18 cellular contexts compared by ENCODE assay signal in the genomic region with DNA sequence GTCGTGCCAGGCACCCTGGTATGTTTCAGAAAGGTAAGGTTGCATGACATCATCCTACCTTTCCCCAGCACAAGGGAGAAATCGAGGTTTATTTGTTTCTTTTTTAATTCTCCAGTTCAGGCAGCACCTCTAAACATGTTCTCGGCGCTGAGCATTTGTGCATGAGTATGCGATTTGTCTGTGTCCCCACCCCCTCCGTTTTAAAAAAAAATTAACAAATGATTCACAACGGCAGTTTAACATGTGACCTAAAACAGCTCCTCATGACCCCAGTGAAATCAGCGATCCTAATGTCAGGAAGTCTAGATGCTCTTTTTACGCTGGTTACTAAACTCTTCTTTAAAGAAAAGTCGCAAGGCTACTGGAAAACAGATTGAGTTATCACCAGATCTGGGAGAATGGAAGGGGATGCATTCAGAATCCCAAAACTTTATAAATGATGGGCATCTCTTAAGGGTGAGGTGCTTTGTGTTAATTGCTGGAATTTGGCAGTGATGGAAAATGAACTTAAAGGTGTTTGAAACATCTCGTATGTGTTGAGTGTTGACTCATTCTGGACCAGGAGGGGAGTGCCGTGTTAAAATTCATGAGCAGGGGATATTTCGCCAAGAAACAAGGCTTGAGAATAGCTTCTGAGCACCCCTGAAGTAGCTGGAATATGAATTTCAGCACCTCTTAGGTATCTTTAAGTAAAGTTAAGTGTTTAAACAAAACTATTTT.
DNase-seq lines count a peak whose midpoint lies in the region; ATAC-seq and TF ChIP-seq lines count a peak whose summit lies in the region.
"Had no signal": no experiment of that assay in that cellular context is flagged by ENCODE, and none has a peak within 500 bp of the region (broad histone marks: within the 10 kb centered on the region; RNA-seq: fewer than 3 reads in every experiment).

No MANE protein-coding gene starts in this region.

- in situ Hi-C loops in HAP-1 (cut with MboI; ENCODE audit: low sequenced_read_pairs) = no loop called here

- H3K9me3 ChIP-seq in left lung = no peaks in the 10 kb centered on the region
- no peaks in the 10 kb centered on the region for H3K9me3 ChIP-seq in tibial artery
- H3K9me3 ChIP-seq in HAP-1 = no peaks in the 10 kb centered on the region
- H3K9me3 ChIP-seq: ascending aorta had no signal

- peaks cover 11 to 17% of the 10 kb centered on the region in 2 donors for H3K27me3 Mint-ChIP-seq in natural killer cell treated with Interleukin-12 subunit alpha and Interleukin-12 subunit beta and Interleukin-15 and Interleukin-18, amount 100 ng/mL, for 72 hours
- H3K27me3 Mint-ChIP-seq in natural killer cell (ENCODE audit: low read depth in 2 of 2) = peaks cover 11 to 22% of the 10 kb centered on the region in 2 donors

- no peaks in the 10 kb centered on the region for H3K36me3 ChIP-seq in left lung
- no peaks in the 10 kb centered on the region for H3K36me3 ChIP-seq in tibial artery
- H3K36me3 ChIP-seq in HAP-1 (replicated peaks) = no peaks in the 10 kb centered on the region
- H3K36me3 ChIP-seq: ascending aorta, neural progenitor cell had no signal

- no peaks in the 10 kb centered on the region for H3K9me3 Mint-ChIP-seq in natural killer cell treated with Interleukin-12 subunit alpha and Interleukin-12 subunit beta and Interleukin-15 and Interleukin-18, amount 100 ng/mL, for 72 hours
- no peaks in the 10 kb centered on the region for H3K9me3 Mint-ChIP-seq in natural killer cell

- intact Hi-C loops in natural killer cell (cut with micrococcal nuclease) (no loop called here), left lung (cut with DNase I) (no loop called here), tibial artery (cut with DNase I; ENCODE audit: low total_unique reads) (no loop called here)

- H3K27ac Mint-ChIP-seq in natural killer cell treated with Interleukin-12 subunit alpha and Interleukin-12 subunit beta and Interleukin-15 and Interleukin-18, amount 100 ng/mL, for 72 hours = peak overlapping the region in 1 of 2 donors; percentile 30
- no peak overlapping the region for H3K27ac Mint-ChIP-seq in natural killer cell
- H3K27ac Mint-ChIP-seq: CD4-positive, CD25-positive, alpha-beta regulatory T cell; neural progenitor cell had no signal

- peaks cover 0 to 10% of the 10 kb centered on the region in 2 donors for H3K4me1 Mint-ChIP-seq in natural killer cell treated with Interleukin-12 subunit alpha and Interleukin-12 subunit beta and Interleukin-15 and Interleukin-18, amount 100 ng/mL, for 72 hours (ENCODE audit: low read depth in 2 of 2)
- no peaks in the 10 kb centered on the region for H3K4me1 Mint-ChIP-seq in natural killer cell

- TF ChIP-seq CTCF in natural killer cell (IDR thresholded peaks at IDR 0.05) = no peak
- TF ChIP-seq CTCF in coronary artery (IDR thresholded peaks at IDR 0.05) = no peak
- no peak for TF ChIP-seq CTCF in left lung (IDR thresholded peaks at IDR 0.05)
- TF ChIP-seq CTCF in tibial artery (IDR thresholded peaks at IDR 0.05) = no peak

- H3K27me3 ChIP-seq in left lung (peaks cover 14 to 50% of the 10 kb centered on the region in 2 donors), tibial artery (peaks cover 0 to 2% of the 10 kb centered on the region in 2 donors), HAP-1 (ENCODE audit: low read depth) (no peaks in the 10 kb centered on the region)
- H3K27me3 ChIP-seq: ascending aorta, hepatocyte, neural progenitor cell had no signal

- peak in 1 of 2 donors; percentile 43 for ATAC-seq in natural killer cell treated with Interleukin-12 subunit alpha and Interleukin-12 subunit beta and Interleukin-15 and Interleukin-18, amount 100 ng/mL, for 72 hours
- ATAC-seq in natural killer cell = no peak
- peak; percentile 91 for ATAC-seq in left lung
- ATAC-seq in GM19455 (IDR thresholded peaks at IDR 0.05; ENCODE audit: unreplicated experiment) = no peak

- H3K27ac ChIP-seq in coronary artery = peak overlapping the region in 1 of 2 donors; percentile 6
- no peak overlapping the region for H3K27ac ChIP-seq in left lung
- H3K27ac ChIP-seq in tibial artery = no peak overlapping the region
- H3K27ac ChIP-seq: hepatocyte, HL-60, neural progenitor cell had no signal

- peak overlapping the region; percentile 31 for H3K4me3 ChIP-seq in coronary artery
- H3K4me3 ChIP-seq in left lung = no peak overlapping the region
- peak overlapping the region; percentile 19 to 40 for H3K4me3 ChIP-seq in tibial artery
- H3K4me3 ChIP-seq in HAP-1 = no peak overlapping the region
- H3K4me3 ChIP-seq: hepatocyte, neural progenitor cell had no signal

- no peak for DNase-seq in natural killer cell treated with Interleukin-12 subunit alpha and Interleukin-12 subunit beta and Interleukin-15 and Interleukin-18, amount 100 ng/mL, for 72 hours (ENCODE audit: low spot score)
- DNase-seq in natural killer cell (no peak), coronary artery (ENCODE audit: low spot score) (no peak), left lung (no peak), tibial artery (no peak), HAP-1 (ENCODE audit: low spot score in 2 of 2) (no peak)
- DNase-seq in activated effector memory CD4-positive, alpha-beta T cell treated with Interleukin-2 at 50 U/mL for 16 hours = no peak
- DNase-seq: activated CD4-positive, alpha-beta T cell treated with anti-CD3 and anti-CD28 coated beads for 48 hours; activated CD8-positive, alpha-beta memory T cell treated with anti-CD3 and anti-CD28 coated beads, Interleukin-2, amount 50 U/mL, for 48 hours; CD4-positive, CD25-positive, alpha-beta regulatory T cell; MM.1S; NCI-H1930; RPMI8226 had no signal

- H3K4me3 Mint-ChIP-seq in natural killer cell treated with Interleukin-12 subunit alpha and Interleukin-12 subunit beta and Interleukin-15 and Interleukin-18, amount 100 ng/mL, for 72 hours = peak overlapping the region; percentile 12
- no peak overlapping the region for H3K4me3 Mint-ChIP-seq in natural killer cell
- H3K4me3 Mint-ChIP-seq: CD4-positive, CD25-positive, alpha-beta regulatory T cell; neural progenitor cell had no signal

- H3K4me1 ChIP-seq in left lung (peaks cover 0 to 2% of the 10 kb centered on the region in 2 donors), tibial artery (peaks cover 0 to 8% (median 0%) of the 10 kb centered on the region in 4 donors), HAP-1 (no peaks in the 10 kb centered on the region)

- H3K36me3 Mint-ChIP-seq in natural killer cell treated with Interleukin-12 subunit alpha and Interleukin-12 subunit beta and Interleukin-15 and Interleukin-18, amount 100 ng/mL, for 72 hours = no peaks in the 10 kb centered on the region
- H3K36me3 Mint-ChIP-seq in natural killer cell = no peaks in the 10 kb centered on the region
- H3K36me3 Mint-ChIP-seq: CD4-positive, CD25-positive, alpha-beta regulatory T cell had no signal

Comparison
In these comparisons a context has a peak if more than half of its experiments do, and no peak if none do; other contexts are left out.
1. H3K4me3 ChIP-seq: peak in coronary artery (single experiment) and tibial artery (2 of 2); none in left lung (0 of 2) and HAP-1 (single experiment).